12 cellular contexts compared by ENCODE assay signal in the genomic region with DNA sequence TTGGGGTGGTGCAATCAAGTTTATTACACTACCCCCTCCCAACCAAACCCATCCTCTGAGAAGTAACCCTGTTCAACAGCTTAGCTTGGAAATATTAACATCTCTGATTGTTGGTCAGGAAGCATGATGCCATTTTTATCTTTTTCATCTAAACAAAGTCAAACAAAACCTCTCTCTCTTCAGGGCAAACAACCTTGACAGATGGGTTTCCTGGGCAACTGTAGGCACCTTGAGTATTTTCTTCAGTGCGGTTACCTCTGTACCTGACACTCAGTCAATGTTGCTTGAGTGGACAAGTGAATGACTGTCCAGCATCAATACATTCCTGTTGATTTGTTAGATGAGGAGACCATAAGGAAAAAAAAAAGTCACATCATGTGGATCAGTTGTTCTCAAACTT.
"Had no signal": no experiment of that assay in that cellular context is flagged by ENCODE, and none has a peak within 500 bp of the region (broad histone marks: within the 10 kb centered on the region; RNA-seq: fewer than 3 reads in every experiment).

No MANE protein-coding gene starts in this region.

- H3K36me3 Mint-ChIP-seq: natural killer cell treated with Interleukin-12 subunit alpha and Interleukin-12 subunit beta and Interleukin-15 and Interleukin-18, amount 100 ng/mL, for 72 hours had no signal

- H3K9me3 Mint-ChIP-seq: natural killer cell treated with Interleukin-12 subunit alpha and Interleukin-12 subunit beta and Interleukin-15 and Interleukin-18, amount 100 ng/mL, for 72 hours had no signal

- H3K4me3 Mint-ChIP-seq: natural killer cell treated with Interleukin-12 subunit alpha and Interleukin-12 subunit beta and Interleukin-15 and Interleukin-18, amount 100 ng/mL, for 72 hours; stimulated activated naive B cell treated with anti-CD40 and anti-IgM and Interleukin-4, amounts not matched to agents 10 μg/mL and 1 μg/mL and 100 μg/mL, for 72 hours had no signal

- DNase-seq: activated CD4-positive, alpha-beta T cell treated with anti-CD3 and anti-CD28 coated beads for 4 hours; activated naive CD4-positive, alpha-beta T cell treated with anti-CD3 and anti-CD28 coated beads, Interleukin-2, amount 50 U/mL, for 16 hours; amniotic stem cell; body of pancreas; cerebellar nuclear complex; mammary epithelial cell; mucosa of descending colon; occipital lobe; right lobe of liver; stimulated activated naive B cell treated with anti-CD40 and anti-IgM and Interleukin-4, amounts not matched to agents 10 μg/mL and 1 μg/mL and 100 μg/mL, for 72 hours; transverse colon had no signal

- ATAC-seq: body of pancreas; mucosa of descending colon; natural killer cell treated with Interleukin-12 subunit alpha and Interleukin-12 subunit beta and Interleukin-15 and Interleukin-18, amount 100 ng/mL, for 72 hours; stimulated activated naive B cell treated with anti-CD40 and anti-IgM and Interleukin-4, amounts not matched to agents 10 μg/mL and 1 μg/mL and 100 μg/mL, for 72 hours had no signal

- H3K27ac Mint-ChIP-seq: natural killer cell treated with Interleukin-12 subunit alpha and Interleukin-12 subunit beta and Interleukin-15 and Interleukin-18, amount 100 ng/mL, for 72 hours; stimulated activated naive B cell treated with anti-CD40 and anti-IgM and Interleukin-4, amounts not matched to agents 10 μg/mL and 1 μg/mL and 100 μg/mL, for 72 hours had no signal

- H3K27me3 Mint-ChIP-seq: natural killer cell treated with Interleukin-12 subunit alpha and Interleukin-12 subunit beta and Interleukin-15 and Interleukin-18, amount 100 ng/mL, for 72 hours had no signal
